23 cellular contexts compared by ENCODE assay signal in the genomic region with DNA sequence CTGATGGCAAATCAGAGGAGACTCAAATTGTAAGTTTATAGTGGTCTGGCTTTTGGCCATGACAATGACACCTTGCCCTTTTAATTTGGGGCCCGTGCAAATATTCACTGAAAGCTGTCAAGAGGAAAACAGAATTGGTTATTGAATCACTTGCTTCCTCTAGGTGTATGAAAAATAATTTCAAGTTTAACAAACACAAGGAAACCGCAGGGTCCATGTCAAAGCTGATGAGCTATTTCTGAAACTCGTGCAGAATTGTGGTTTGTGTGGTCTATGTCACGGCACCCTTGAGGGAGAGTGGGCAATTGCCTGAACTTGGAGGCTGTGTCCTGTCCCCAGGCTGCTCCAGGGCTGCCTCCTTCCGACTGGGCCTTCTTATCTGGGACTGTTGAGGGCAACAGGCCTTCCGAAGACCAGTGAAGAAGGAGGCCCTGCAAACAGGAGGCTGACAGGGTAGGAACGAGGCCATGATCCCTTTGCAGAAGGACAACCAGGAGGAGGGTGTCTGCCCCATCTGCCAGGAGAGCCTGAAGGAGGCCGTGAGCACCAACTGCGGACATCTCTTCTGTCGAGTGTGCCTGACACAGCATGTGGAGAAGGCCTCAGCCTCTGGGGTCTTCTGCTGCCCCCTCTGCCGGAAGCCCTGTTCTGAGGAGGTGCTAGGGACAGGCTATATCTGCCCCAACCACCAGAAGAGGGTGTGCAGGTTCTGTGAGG.
DNase-seq lines count a peak whose midpoint lies in the region; TF ChIP-seq lines count a peak whose summit lies in the region.
"Had no signal": no experiment of that assay in that cellular context is flagged by ENCODE, and none has a peak within 500 bp of the region (broad histone marks: within the 10 kb centered on the region; RNA-seq: fewer than 3 reads in every experiment).

No MANE protein-coding gene starts in this region.

- H3K27ac ChIP-seq in duodenal mucosa (ENCODE audit: low read depth, low read length) (no peak overlapping the region), tibial artery (no peak overlapping the region)
- H3K27ac ChIP-seq: ovary had no signal

- no peaks in the 10 kb centered on the region for H3K36me3 ChIP-seq in duodenal mucosa (ENCODE audit: control insufficient read depth in 1 of 2, insufficient read depth in 2 of 2, low read length in 2 of 2)
- no peaks in the 10 kb centered on the region for H3K36me3 ChIP-seq in tibial artery
- H3K36me3 ChIP-seq: ovary had no signal

- peak overlapping the region; percentile 38 to 43 for H3K4me3 ChIP-seq in duodenal mucosa (ENCODE audit: low read depth in 1 of 2, low read length in 2 of 2)
- no peak overlapping the region for H3K4me3 ChIP-seq in tibial artery
- H3K4me3 ChIP-seq: ovary had no signal

- intact Hi-C loops in tibial artery (cut with DNase I; ENCODE audit: low total_unique reads) = loop anchor here (5.0 kb wide), 1 partner anchor 34 kb away; no protein-coding TSS in a partner anchor

- TF ChIP-seq CTCF in tibial artery (IDR thresholded peaks at IDR 0.05) = no peak

- peak overlapping the region in 1 of 2 donors; percentile 27 for H3K9ac ChIP-seq in duodenal mucosa (ENCODE audit: low read depth in 1 of 2, low read length in 2 of 2)

- DNase-seq in activated CD4-positive, alpha-beta T cell treated with anti-CD3 and anti-CD28 coated beads for 48 hours = peak; percentile 20
- DNase-seq in activated CD4-positive, alpha-beta T cell treated with anti-CD3 and anti-CD28 coated beads, Interleukin-2, amount 50 U/mL, for 1 hour = no peak
- DNase-seq in KBM-7 = peak; percentile 34
- DNase-seq in tibial artery = no peak
- DNase-seq in NAMALWA (ENCODE audit: low spot score) = no peak
- DNase-seq: activated CD4-positive, CD25-positive, alpha-beta regulatory T cell treated with anti-CD3 and anti-CD28 coated beads, Interleukin-2, amount 50 U/mL, for 72 hours; activated CD8-positive, alpha-beta memory T cell treated with anti-CD3 and anti-CD28 coated beads, Interleukin-2, amount 50 U/mL, for 48 hours; activated gamma-delta T cell; amniotic stem cell; C1 segment of cervical spinal cord; cortex of kidney; glutamatergic neuron; HCEC 1CT; left cardiac atrium; mesenchymal stem cell; naive thymus-derived CD4-positive, alpha-beta T cell; NCI-H146; NCI-H2171; NCI-H526; ovary; right cardiac atrium; RPMI8226 had no signal

- H3K9me3 ChIP-seq in duodenal mucosa (ENCODE audit: control insufficient read depth in 1 of 2, low read length in 2 of 2) (no peaks in the 10 kb centered on the region), tibial artery (no peaks in the 10 kb centered on the region)
- H3K9me3 ChIP-seq: ovary had no signal

- peaks cover 4% of the 10 kb centered on the region in 2 donors for H3K27me3 ChIP-seq in duodenal mucosa (ENCODE audit: control insufficient read depth in 1 of 2, insufficient read depth in 2 of 2, low read length in 2 of 2)
- peaks cover 0 to 45% of the 10 kb centered on the region in 2 donors for H3K27me3 ChIP-seq in tibial artery
- H3K27me3 ChIP-seq: ovary had no signal

- peaks cover 8 to 15% of the 10 kb centered on the region in 2 donors for H3K4me1 ChIP-seq in duodenal mucosa (ENCODE audit: control insufficient read depth in 1 of 2, insufficient read depth in 2 of 2, low read length in 2 of 2)
- no peaks in the 10 kb centered on the region for H3K4me1 ChIP-seq in tibial artery

- in situ Hi-C loops in KBM-7 (cut with MboI; ENCODE audit: low pct_unique_long_range_greater_than_20kb, low sequenced_read_pairs) = no loop called here

Comparison
In these comparisons a context has a peak if more than half of its experiments do, and no peak if none do; other contexts are left out.
1. DNase-seq: peak in activated CD4-positive, alpha-beta T cell treated with anti-CD3 and anti-CD28 coated beads for 48 hours (single experiment) and KBM-7 (single experiment); none in activated CD4-positive, alpha-beta T cell treated with anti-CD3 and anti-CD28 coated beads, Interleukin-2, amount 50 U/mL, for 1 hour (single experiment), tibial artery (0 of 2) and NAMALWA (single experiment).
2. H3K4me3 ChIP-seq: peak in duodenal mucosa (2 of 2); none in tibial artery (0 of 2).